ENCODE assay signal across 6 cellular contexts in genomic region chr7:92757311-92757910, GRCh38.
DNase-seq lines count a peak whose midpoint lies in the region; ATAC-seq, FAIRE-seq and TF ChIP-seq lines count a peak whose summit lies in the region.
"Not testable (repeated sequence)": the region's sequence is repeated elsewhere in the genome, so short reads cannot be mapped to it uniquely, and the experiment has no call there.

No MANE protein-coding gene starts in this region.

- not testable (repeated sequence) for H3K27me3 Mint-ChIP-seq in activated CD4-positive, alpha-beta memory T cell treated with anti-CD3 and anti-CD28 coated beads for 36 hours

- not testable (repeated sequence) for H3K4me3 Mint-ChIP-seq in activated CD4-positive, alpha-beta memory T cell treated with anti-CD3 and anti-CD28 coated beads for 36 hours

- not testable (repeated sequence) for BruUV-seq in K562 (replicated peaks; lab: Mats Ljungman, UMichigan)

- not testable (repeated sequence) for TF ChIP-seq RAD21 in K562 (CRISPR knock-in tag; conservative IDR thresholded peaks at IDR 0.05 in 1 of 2, IDR thresholded peaks at IDR 0.05 in 1 of 2)

- not testable (repeated sequence) for H3K9ac ChIP-seq in DND-41 (ENCODE audit: low read depth, low read length); K562 (ENCODE audit: insufficient read depth in 1 of 2, low read depth in 2 of 2, low read length in 2 of 2)

- ATAC-seq in DND-41 (ENCODE audit: insufficient read depth, low read depth); SK-N-SH treated with all-trans-retinoic acid at 6 μM for 48 hours; K562: not testable (repeated sequence)

- H3K4me1 Mint-ChIP-seq in activated CD4-positive, alpha-beta memory T cell treated with anti-CD3 and anti-CD28 coated beads for 36 hours (ENCODE audit: low read depth), result peaks cover 42% of the 10 kb centered on the region

- not testable (repeated sequence) for TF ChIP-seq POLR2A in NB4 (IDR thresholded peaks at IDR 0.05; ENCODE audit: extremely low read depth, insufficient read length); K562 (conservative IDR thresholded peaks at IDR 0.05)

- 98% methylated on average over 3 of the region's 3 CpGs for WGBS in K562 (ENCODE audit: insufficient coverage, low coverage, missing lambda C conversion rate)

- not testable (repeated sequence) for DNase-seq in DND-41; activated CD4-positive, alpha-beta memory T cell treated with anti-CD3 and anti-CD28 coated beads for 36 hours; K562 (ENCODE audit: extremely low read depth in 1 of 4, low spot score in 3 of 4)
- peak; percentile 48 to 62 for DNase-seq in Kasumi-1 (lab: John Stamatoyannopoulos, UW)
- peak; percentile 84 for DNase-seq in NB4 (ENCODE audit: low read depth)

- H3K4me1 ChIP-seq in DND-41 (ENCODE audit: insufficient read depth, low read length) (peaks cover 99% of the 10 kb centered on the region), K562 (replicated peaks in 1 of 2; ENCODE audit: control insufficient read depth in 2 of 2, insufficient read depth in 2 of 2, low read length in 2 of 2) (peaks cover 3 to 21% of the 10 kb centered on the region in 2 experiments; a peak in 4 of 5 replicates)

- CTCF ChIA-PET in activated CD4-positive, alpha-beta memory T cell treated with anti-CD3 and anti-CD28 coated beads for 36 hours (lab: Charles Lee); K562 (lab: Yijun Ruan, JAX; ENCODE audit: low intra/inter-chr PET ratio): not testable (repeated sequence)

- H3K4me3 ChIP-seq in DND-41 (ENCODE audit: low read depth in 1 of 2, low read length in 2 of 2); NB4 (ENCODE audit: low read depth, low read length); K562: not testable (repeated sequence)

- TF ChIP-seq EP300 in K562 (IDR thresholded peaks at IDR 0.05; ENCODE audit: low read length), result not testable (repeated sequence)

- TF ChIP-seq CTCF in DND-41 (IDR thresholded peaks at IDR 0.05; ENCODE audit: borderline replicate concordance, extremely low read depth, low read length, poor library complexity, severe bottlenecking); NB4 (IDR thresholded peaks at IDR 0.05; ENCODE audit: low read depth, low read length); K562 (IDR thresholded peaks at IDR 0.05 in 2 of 3, conservative IDR thresholded peaks at IDR 0.05 in 1 of 3; ENCODE audit: insufficient read depth in 2 of 3, low read depth in 1 of 3, low read length in 3 of 3): not testable (repeated sequence)

- intact Hi-C loops in activated CD4-positive, alpha-beta memory T cell treated with anti-CD3 and anti-CD28 coated beads for 36 hours (cut with micrococcal nuclease); K562 (cut with micrococcal nuclease): not testable (repeated sequence)

- H2AFZ ChIP-seq in DND-41 (ENCODE audit: low read depth, low read length); K562 (ENCODE audit: low read depth, low read length): not testable (repeated sequence)

- H3K9me3 ChIP-seq in DND-41 (ENCODE audit: insufficient read depth, low read length, severe bottlenecking); K562 (replicated peaks; ENCODE audit: control insufficient read depth, insufficient read depth, low read depth, low read length): not testable (repeated sequence)

- peaks cover 70% of the 10 kb centered on the region for H3K36me3 ChIP-seq in DND-41 (ENCODE audit: insufficient read depth, low read length)
- not testable (repeated sequence) for H3K36me3 ChIP-seq in K562 (ENCODE audit: control insufficient read depth, insufficient read depth, low read length)

- not testable (repeated sequence) for H3K27me3 ChIP-seq in DND-41 (ENCODE audit: insufficient read depth, low read length, poor library complexity); K562 (ENCODE audit: control insufficient read depth in 2 of 2, insufficient read depth in 2 of 2, low read length in 2 of 2)

- peak overlapping the region; percentile 62; the same call in 1 of the 2 replicates for H3K4me2 ChIP-seq in DND-41 (ENCODE audit: insufficient read depth, low read length)
- not testable (repeated sequence) for H3K4me2 ChIP-seq in K562 (ENCODE audit: insufficient read depth, low read length)

- not testable (repeated sequence) for H3K9me3 Mint-ChIP-seq in activated CD4-positive, alpha-beta memory T cell treated with anti-CD3 and anti-CD28 coated beads for 36 hours

- peak overlapping the region; percentile 99 for H3K27ac ChIP-seq in DND-41 (ENCODE audit: low read length)
- H3K27ac ChIP-seq in K562 (ENCODE audit: extremely low read depth, low read depth, low read length), result not testable (repeated sequence)

- H3K79me2 ChIP-seq in DND-41 (ENCODE audit: insufficient read depth, low read length) (peaks cover 98% of the 10 kb centered on the region), K562 (ENCODE audit: control insufficient read depth, insufficient read depth, low read length) (peaks cover 53% of the 10 kb centered on the region)

- POLR2A ChIA-PET in activated CD4-positive, alpha-beta memory T cell treated with anti-CD3 and anti-CD28 coated beads for 36 hours (lab: Charles Lee); K562 (lab: Yijun Ruan, JAX): not testable (repeated sequence)

- FAIRE-seq in K562 (lab: Jason Lieb, UNC), result not testable (repeated sequence)

- in situ Hi-C loops in K562 (cut with MboI), result not testable (repeated sequence)

- peak overlapping the region; percentile 19 for H3K27ac Mint-ChIP-seq in activated CD4-positive, alpha-beta memory T cell treated with anti-CD3 and anti-CD28 coated beads for 36 hours

- peaks cover 51% of the 10 kb centered on the region for H3K36me3 Mint-ChIP-seq in activated CD4-positive, alpha-beta memory T cell treated with anti-CD3 and anti-CD28 coated beads for 36 hours

- H3K9me1 ChIP-seq in K562 (ENCODE audit: control insufficient read depth, insufficient read depth, low read length), result not testable (repeated sequence)

- H4K20me1 ChIP-seq in DND-41 (ENCODE audit: insufficient read depth, low read length); K562 (replicated peaks; ENCODE audit: control insufficient read depth, insufficient read depth, low read length): not testable (repeated sequence)

TF ChIP-seq in SK-N-SH treated with all-trans-retinoic acid at 6 μM for 48 hours, 23 proteins besides CTCF, POLR2A, EP300 and RAD21:
- peak; percentile 77 for TF ChIP-seq ZNF8 (CRISPR knock-in tag; IDR thresholded peaks at IDR 0.05)

TF ChIP-seq in K562, 482 proteins besides CTCF, POLR2A, EP300 and RAD21:
- TF ChIP-seq KDM1A (IDR thresholded peaks at IDR 0.05) (0 out of 4 replicates have a peak, but pooled peaks of 1 of the 2 experiments have one; percentile 12), ZNF146 (CRISPR knock-in tag; IDR thresholded peaks at IDR 0.05; ENCODE audit: unreplicated experiment) (peak; percentile 85), RBM25 (IDR thresholded peaks at IDR 0.05; ENCODE audit: low read depth, low read length, severe bottlenecking) (peak; percentile 31)
